Comparison of ENCODE assay signal across 11 cellular contexts in the genomic region with DNA sequence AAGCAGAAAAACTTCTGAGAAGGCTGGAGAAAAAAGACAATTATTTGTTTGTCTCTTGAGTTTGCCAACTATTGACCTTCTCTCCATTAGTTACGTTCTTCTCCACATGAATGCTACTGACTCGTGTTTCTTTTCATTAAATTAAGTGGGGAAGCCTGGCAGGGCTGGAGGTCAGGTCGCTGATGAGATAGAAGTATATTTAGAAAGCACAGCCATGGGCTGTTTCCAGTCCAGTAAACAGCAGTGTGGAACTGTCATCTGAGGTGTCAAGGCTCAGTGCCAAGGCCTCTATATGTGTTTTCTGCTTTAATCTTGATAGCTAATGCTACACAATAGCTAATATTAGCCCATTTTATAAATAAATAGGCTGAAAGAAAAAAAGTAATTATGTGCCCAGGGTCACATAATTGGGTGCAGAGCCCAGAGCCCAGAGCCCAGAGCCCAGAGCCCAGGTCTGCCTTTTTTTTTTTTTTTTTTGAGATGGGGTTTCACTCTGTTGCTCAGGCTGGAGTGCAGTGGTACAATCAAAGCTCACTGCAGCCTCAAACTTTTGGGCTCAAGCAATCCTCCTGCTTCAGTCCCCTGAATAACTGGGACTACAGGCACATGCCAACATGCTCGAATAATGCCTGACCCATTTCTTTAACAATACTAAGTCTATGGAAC. TPM values are rescaled to one million over a fixed set of nuclear protein-coding genes. Genes with fewer than 3 reads are reported as not detected.
A peak's percentile ranks its signal among the peaks of the same experiment; 100 is the strongest.
DNase-seq lines count a peak whose midpoint lies in the region; ATAC-seq and TF ChIP-seq lines count a peak whose summit lies in the region.
"Had no signal": no experiment of that assay in that cellular context is flagged by ENCODE, and none has a peak within 500 bp of the region (broad histone marks: within the 10 kb centered on the region; RNA-seq: fewer than 3 reads in every experiment).

No MANE protein-coding gene starts in this region.

- no peaks in the 10 kb centered on the region for H3K27me3 ChIP-seq in gastroesophageal sphincter
- H3K27me3 ChIP-seq in esophagus squamous epithelium, result peaks cover 0 to 32% (median 0%) of the 10 kb centered on the region in 4 donors
- H3K27me3 ChIP-seq: pancreas, SJSA1 had no signal

- H3K4me3 ChIP-seq in gastroesophageal sphincter (no peak overlapping the region), esophagus squamous epithelium (no peak overlapping the region)
- H3K4me3 ChIP-seq: pancreas, SJSA1 had no signal

- peaks cover 0 to 9% (median 8%) of the 10 kb centered on the region in 3 donors for H3K4me1 ChIP-seq in gastroesophageal sphincter
- H3K4me1 ChIP-seq in esophagus squamous epithelium, result peaks cover 0 to 39% (median 16%) of the 10 kb centered on the region in 3 donors
- H3K4me1 ChIP-seq: pancreas, SJSA1 had no signal

- DNase-seq in Right ventricle myocardium inferior (ENCODE audit: missing footprints) (no peak), cardiac septum (ENCODE audit: low spot score) (no peak), foreskin melanocyte (peak; percentile 78), UCSD-AML1 (lab: John Stamatoyannopoulos, UW; ENCODE audit: unreplicated experiment) (no peak), esophagus squamous epithelium (lab: John Stamatoyannopoulos, UW) (no peak)
- DNase-seq in activated CD8-positive, alpha-beta memory T cell treated with anti-CD3 and anti-CD28 coated beads, Interleukin-2, amount 50 U/mL, for 4 hours, result no peak
- DNase-seq: NCI-H2029 treated with DMSO at 0.1 percent for 48 hours, pancreas had no signal

- ATAC-seq in Right ventricle myocardium inferior (peak; percentile 68), HG02973 (IDR thresholded peaks at IDR 0.05; ENCODE audit: unreplicated experiment) (peak; percentile 49), gastroesophageal sphincter (no peak)

- no peaks in the 10 kb centered on the region for H3K9me3 ChIP-seq in gastroesophageal sphincter
- H3K9me3 ChIP-seq in esophagus squamous epithelium, result no peaks in the 10 kb centered on the region
- H3K9me3 ChIP-seq: pancreas, SJSA1 had no signal

- no peak for TF ChIP-seq POLR2A in gastroesophageal sphincter (IDR thresholded peaks at IDR 0.05)
- TF ChIP-seq POLR2A in esophagus squamous epithelium (IDR thresholded peaks at IDR 0.05), result no peak

- TF ChIP-seq CTCF in gastroesophageal sphincter (IDR thresholded peaks at IDR 0.05) (no peak), esophagus squamous epithelium (IDR thresholded peaks at IDR 0.05) (no peak)

- H3K36me3 ChIP-seq in gastroesophageal sphincter, result no peaks in the 10 kb centered on the region
- H3K36me3 ChIP-seq in esophagus squamous epithelium, result no peaks in the 10 kb centered on the region
- H3K36me3 ChIP-seq: pancreas, SJSA1 had no signal

- H3K27ac ChIP-seq in gastroesophageal sphincter, result no peak overlapping the region
- H3K27ac ChIP-seq in esophagus squamous epithelium, result no peak overlapping the region
- H3K27ac ChIP-seq: pancreas, SJSA1 had no signal

- no peak for TF ChIP-seq EP300 in gastroesophageal sphincter (IDR thresholded peaks at IDR 0.05)

- WGBS in gastroesophageal sphincter (ENCODE audit: low coverage in 1 of 2), 2 donors, result 43% methylated on average over 4 of the region's 4 CpGs
- 55 to 59% methylated on average over 4 of the region's 4 CpGs for WGBS in esophagus squamous epithelium, 2 donors

- intact Hi-C loops in Right ventricle myocardium inferior (cut with DNase I) (loop anchor here (5.0 kb wide), 1 partner anchor 55 kb away; no protein-coding TSS in a partner anchor), cardiac septum (cut with DNase I) (loop anchor here (5.0 kb wide), 1 partner anchor 70 kb away; the partner anchor contains the start of genes GEN1 and SMC6), esophagus squamous epithelium (cut with DNase I) (no loop called here)

RNA-seq across cellular contexts. Expression of gene MSGN1, which starts 6.3 kb away (rescaled TPM):
- total RNA-seq in Right ventricle myocardium inferior (not detected), cardiac septum (not detected), gastroesophageal sphincter (not detected), esophagus squamous epithelium (not detected)
- total RNA-seq: pancreas, SJSA1 had no signal

RNA-seq across cellular contexts. Expression of gene KCNS3, which starts 55.9 kb away (rescaled TPM):
- total RNA-seq in Right ventricle myocardium inferior (4.5 TPM), cardiac septum (3.7 TPM), gastroesophageal sphincter (10 to 100 TPM; 37.3 to 61.3 (median 38.0) TPM), esophagus squamous epithelium (10 to 100 TPM in 3 of 4 donors, 1 to 10 TPM in 1; 8.6 to 33.5 (median 21.5) TPM)
